ENCODE assay signal across 20 cellular contexts in genomic region chr15:36403351-36403750, GRCh38.
"Had no signal": no experiment of that assay in that cellular context is flagged by ENCODE, and none has a peak within 500 bp of the region (broad histone marks: within the 10 kb centered on the region; RNA-seq: fewer than 3 reads in every experiment).

No MANE protein-coding gene starts in this region.

- H3K4me3 ChIP-seq: esophagus squamous epithelium, left lung, lower lobe of right lung, sigmoid colon, stomach, thyroid gland, upper lobe of left lung, vagina had no signal

- H3K4me1 ChIP-seq: esophagus squamous epithelium, left lung, lower lobe of right lung, stomach, thyroid gland, upper lobe of left lung, vagina had no signal

- H3K36me3 ChIP-seq: esophagus squamous epithelium, left lung, lower lobe of right lung, sigmoid colon, stomach, thyroid gland, upper lobe of left lung, vagina had no signal

- H3K27me3 ChIP-seq: esophagus squamous epithelium, left lung, sigmoid colon, stomach, thyroid gland, upper lobe of left lung, vagina had no signal

- H3K27ac ChIP-seq: epithelial cell of prostate, esophagus squamous epithelium, left lung, lower lobe of right lung, sigmoid colon, stomach, thyroid gland, upper lobe of left lung, vagina had no signal

- DNase-seq: activated B cell treated with CpG ODN at 0.5 μM for 24 hours; activated CD4-positive, alpha-beta T cell treated with anti-CD3 and anti-CD28 coated beads, Interleukin-2, amount 50 U/mL, for 1 hour; activated CD8-positive, alpha-beta T cell treated with anti-CD3 and anti-CD28 coated beads for 36 hours; activated T-cell treated with anti-CD3 and anti-CD28 coated beads, Interleukin-2, amount 50 U/mL, for 48 hours; dermis blood vessel endothelial cell; effector CD4-positive, alpha-beta T cell; esophagus squamous epithelium; left lung; lower lobe of right lung; mesenchymal stem cell; natural killer cell; sigmoid colon; small intestine; stimulated activated naive B cell treated with anti-CD40 and anti-IgM and Interleukin-4, amounts not matched to agents 10 μg/mL and 1 μg/mL and 100 μg/mL, for 72 hours; stomach; T-helper 9 cell; thyroid gland; upper lobe of left lung had no signal

- ATAC-seq: activated CD8-positive, alpha-beta T cell treated with anti-CD3 and anti-CD28 coated beads for 36 hours; left lung; lower lobe of right lung; natural killer cell; stimulated activated naive B cell treated with anti-CD40 and anti-IgM and Interleukin-4, amounts not matched to agents 10 μg/mL and 1 μg/mL and 100 μg/mL, for 72 hours had no signal
